In the genomic region with DNA sequence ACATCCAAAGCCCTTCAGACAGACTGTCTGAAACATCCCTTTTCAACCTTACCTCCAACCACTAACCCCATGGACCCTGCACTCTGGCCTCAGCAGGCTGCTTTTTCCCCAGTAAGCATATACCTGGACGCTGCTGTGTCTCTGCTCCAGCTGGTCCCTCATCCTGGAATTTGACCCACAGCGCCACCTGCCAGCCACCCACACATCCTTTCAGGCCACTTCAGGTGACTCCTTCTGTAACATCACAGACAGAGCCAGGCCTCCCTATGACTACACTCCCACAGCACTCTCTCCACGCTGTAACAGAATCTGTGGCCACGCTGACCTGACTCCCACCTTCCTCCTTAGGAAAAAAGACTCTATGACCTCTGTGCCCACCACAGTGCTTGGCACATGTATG, we compare ENCODE assay signal across 10 cellular contexts. TPM values are rescaled to one million over a fixed set of nuclear protein-coding genes. Genes with fewer than 3 reads are reported as not detected.
A peak's percentile ranks its signal among the peaks of the same experiment; 100 is the strongest.
DNase-seq lines count a peak whose midpoint lies in the region; ATAC-seq and TF ChIP-seq lines count a peak whose summit lies in the region.
"Had no signal": no experiment of that assay in that cellular context is flagged by ENCODE, and none has a peak within 500 bp of the region (broad histone marks: within the 10 kb centered on the region; RNA-seq: fewer than 3 reads in every experiment).

No MANE protein-coding gene starts in this region.

- TF ChIP-seq CTCF in fibroblast of lung (conservative IDR thresholded peaks at IDR 0.05 in 1 of 2, IDR thresholded peaks at IDR 0.05 in 1 of 2; ENCODE audit: low read depth in 1 of 2, low read length in 2 of 2) = peak in 1 of 2 donors; percentile 6

- H3K36me3 Mint-ChIP-seq in T-helper 2 cell treated with Interferon-gamma antibody and Interleukin-4, amounts not matched to agents 5 μg/mL and 100 μg/mL, for 36 hours (ENCODE audit: low read depth) = peaks cover 70% of the 10 kb centered on the region
- peaks cover 94% of the 10 kb centered on the region for H3K36me3 Mint-ChIP-seq in stimulated activated effector memory CD8-positive, alpha-beta T cell treated with anti-CD3 and anti-CD28 coated beads, Interleukin-12 subunit alpha, Interleukin-12 subunit beta, amount 100 ng/mL, for 72 hours

- peaks cover 54% of the 10 kb centered on the region for H3K4me1 Mint-ChIP-seq in T-helper 2 cell treated with Interferon-gamma antibody and Interleukin-4, amounts not matched to agents 5 μg/mL and 100 μg/mL, for 36 hours (ENCODE audit: low read depth)
- peaks cover 76% of the 10 kb centered on the region for H3K4me1 Mint-ChIP-seq in stimulated activated effector memory CD8-positive, alpha-beta T cell treated with anti-CD3 and anti-CD28 coated beads, Interleukin-12 subunit alpha, Interleukin-12 subunit beta, amount 100 ng/mL, for 72 hours

- H3K9me3 ChIP-seq in fibroblast of lung (ENCODE audit: control insufficient read depth, insufficient read depth, low read depth, low read length) = no peaks in the 10 kb centered on the region
- H3K9me3 ChIP-seq: prostate gland had no signal

- no peaks in the 10 kb centered on the region for H3K27me3 ChIP-seq in fibroblast of lung (ENCODE audit: control insufficient read depth, insufficient read depth, low read length)

- H3K36me3 ChIP-seq in fibroblast of lung (ENCODE audit: control insufficient read depth, insufficient read depth, low read length) = peaks cover 6% of the 10 kb centered on the region
- H3K36me3 ChIP-seq: prostate gland had no signal

- DNase-seq in T-helper 2 cell treated with Interferon-gamma antibody and Interleukin-4, amounts not matched to agents 5 μg/mL and 100 μg/mL, for 36 hours (ENCODE audit: low spot score) = no peak
- DNase-seq in T-helper 2 cell (no peak), T-helper 9 cell (peak; percentile 19), fibroblast of lung (ENCODE audit: low read depth in 2 of 2) (no peak), AG08395 (ENCODE audit: low spot score) (no peak)
- peak in 1 of 2 donors; percentile 49 for DNase-seq in stimulated activated effector memory CD8-positive, alpha-beta T cell treated with anti-CD3 and anti-CD28 coated beads, Interleukin-12 subunit alpha, Interleukin-12 subunit beta, amount 100 ng/mL, for 72 hours (ENCODE audit: low spot score in 2 of 2)

- H3K9ac ChIP-seq in fibroblast of lung (ENCODE audit: insufficient read depth, low read length) = no peak overlapping the region

- peaks cover 39% of the 10 kb centered on the region for H3K4me1 ChIP-seq in fibroblast of lung (ENCODE audit: control insufficient read depth, extremely low read depth, insufficient read depth, low read length)

- H2AFZ ChIP-seq in fibroblast of lung (ENCODE audit: low read length) = no peak overlapping the region

- peak overlapping the region; percentile 58 for H3K27ac Mint-ChIP-seq in T-helper 2 cell treated with Interferon-gamma antibody and Interleukin-4, amounts not matched to agents 5 μg/mL and 100 μg/mL, for 36 hours
- H3K27ac Mint-ChIP-seq in stimulated activated effector memory CD8-positive, alpha-beta T cell treated with anti-CD3 and anti-CD28 coated beads, Interleukin-12 subunit alpha, Interleukin-12 subunit beta, amount 100 ng/mL, for 72 hours = peak overlapping the region; percentile 93

- peaks cover 81% of the 10 kb centered on the region for H3K79me2 ChIP-seq in fibroblast of lung (ENCODE audit: control insufficient read depth, insufficient read depth, low read length)

- peak overlapping the region; percentile 34 for H3K4me2 ChIP-seq in fibroblast of lung (ENCODE audit: extremely low read depth, insufficient read depth, low read length)

- peak overlapping the region; percentile 21 for H3K27ac ChIP-seq in fibroblast of lung (ENCODE audit: insufficient read depth, low read length)
- H3K27ac ChIP-seq: prostate gland had no signal

- H3K9me3 Mint-ChIP-seq in T-helper 2 cell treated with Interferon-gamma antibody and Interleukin-4, amounts not matched to agents 5 μg/mL and 100 μg/mL, for 36 hours = no peaks in the 10 kb centered on the region
- no peaks in the 10 kb centered on the region for H3K9me3 Mint-ChIP-seq in stimulated activated effector memory CD8-positive, alpha-beta T cell treated with anti-CD3 and anti-CD28 coated beads, Interleukin-12 subunit alpha, Interleukin-12 subunit beta, amount 100 ng/mL, for 72 hours

- H3K27me3 Mint-ChIP-seq in T-helper 2 cell treated with Interferon-gamma antibody and Interleukin-4, amounts not matched to agents 5 μg/mL and 100 μg/mL, for 36 hours (ENCODE audit: low read depth) = no peaks in the 10 kb centered on the region

- peak overlapping the region in 1 of 4 experiments; percentile 6 for H3K4me3 ChIP-seq in fibroblast of lung (replicated peaks in 1 of 4; ENCODE audit: control extremely low read depth in 1 of 4, insufficient read depth in 1 of 4, low read depth in 3 of 4, low read length in 4 of 4)
- H3K4me3 ChIP-seq: prostate gland had no signal

- ATAC-seq in stimulated activated effector memory CD8-positive, alpha-beta T cell treated with anti-CD3 and anti-CD28 coated beads, Interleukin-12 subunit alpha, Interleukin-12 subunit beta, amount 100 ng/mL, for 72 hours = no peak
- no peak for ATAC-seq in HG02759 (IDR thresholded peaks at IDR 0.05; ENCODE audit: unreplicated experiment)
- ATAC-seq in GM19351 (IDR thresholded peaks at IDR 0.05; ENCODE audit: unreplicated experiment) = no peak

- peak overlapping the region; percentile 93 for H3K4me3 Mint-ChIP-seq in T-helper 2 cell treated with Interferon-gamma antibody and Interleukin-4, amounts not matched to agents 5 μg/mL and 100 μg/mL, for 36 hours
- H3K4me3 Mint-ChIP-seq in stimulated activated effector memory CD8-positive, alpha-beta T cell treated with anti-CD3 and anti-CD28 coated beads, Interleukin-12 subunit alpha, Interleukin-12 subunit beta, amount 100 ng/mL, for 72 hours = peak overlapping the region; percentile 72

- peaks cover 10% of the 10 kb centered on the region for H4K20me1 ChIP-seq in fibroblast of lung (ENCODE audit: control insufficient read depth, extremely low read depth, insufficient read depth, low read length)

RNA-seq across cellular contexts. Expression of gene MGAT1, which starts 3.4 kb away (rescaled TPM):
- 55.2 and 72.5 TPM in 2 replicates for total RNA-seq in fibroblast of lung
- polyA plus RNA-seq in fibroblast of lung = 80.6 and 90.4 TPM in 2 replicates
- polyA plus RNA-seq in fibroblast of lung (2012) = 118 and 125 TPM in 2 replicates
- 137 and 151 TPM in 2 replicates for polyA minus RNA-seq in fibroblast of lung (ENCODE audit: low replicate concordance)

RNA-seq across cellular contexts. Expression of gene OR2Y1, which starts 59.3 kb away (rescaled TPM):
- total RNA-seq in fibroblast of lung = not detected in 2 replicates
- not detected in 2 replicates for polyA plus RNA-seq in fibroblast of lung
- not detected in 2 replicates for polyA plus RNA-seq in fibroblast of lung (2012)
- not detected in 2 replicates for polyA minus RNA-seq in fibroblast of lung (ENCODE audit: low replicate concordance)
- total RNA-seq: HT1080, prostate gland had no signal
